11 cellular contexts compared by ENCODE assay signal in genomic region chr14:105304565-105304964, GRCh38.
"Had no signal": no experiment of that assay in that cellular context is flagged by ENCODE, and none has a peak within 500 bp of the region (broad histone marks: within the 10 kb centered on the region; RNA-seq: fewer than 3 reads in every experiment).

No MANE protein-coding gene starts in this region.

- H3K4me3 Mint-ChIP-seq: memory B cell had no signal

- H3K9me3 Mint-ChIP-seq: activated T-helper 2 cell treated with anti-CD3 and anti-CD28 coated beads, Interferon-gamma antibody, Interleukin-2, Interleukin-4, amounts not matched to agents 10 μg/mL and 5 μg/mL and 100 μg/mL, durations not matched to agents 14 hours and 24 hours and 36 hours; memory B cell had no signal

- H3K27ac Mint-ChIP-seq: memory B cell had no signal

- H3K36me3 Mint-ChIP-seq: memory B cell had no signal

- DNase-seq: activated CD4-positive, CD25-positive, alpha-beta regulatory T cell; activated naive CD4-positive, alpha-beta T cell treated with anti-CD3 and anti-CD28 coated beads, Interleukin-2, amount 50 U/mL, for 16 hours; amygdala; dermis blood vessel endothelial cell; effector memory CD4-positive, alpha-beta T cell; occipital lobe; posterior cingulate gyrus; T-helper 9 cell; thyroid gland had no signal

- H3K27me3 Mint-ChIP-seq: memory B cell had no signal
